8 cellular contexts compared by ENCODE assay signal in genomic region chr15:40382580-40383456, GRCh38. TPM values are rescaled to one million over a fixed set of nuclear protein-coding genes. Genes with fewer than 3 reads are reported as not detected.
A peak's percentile ranks its signal among the peaks of the same experiment; 100 is the strongest.
DNase-seq lines count a peak whose midpoint lies in the region; ATAC-seq and TF ChIP-seq lines count a peak whose summit lies in the region.

A gene with protein sequence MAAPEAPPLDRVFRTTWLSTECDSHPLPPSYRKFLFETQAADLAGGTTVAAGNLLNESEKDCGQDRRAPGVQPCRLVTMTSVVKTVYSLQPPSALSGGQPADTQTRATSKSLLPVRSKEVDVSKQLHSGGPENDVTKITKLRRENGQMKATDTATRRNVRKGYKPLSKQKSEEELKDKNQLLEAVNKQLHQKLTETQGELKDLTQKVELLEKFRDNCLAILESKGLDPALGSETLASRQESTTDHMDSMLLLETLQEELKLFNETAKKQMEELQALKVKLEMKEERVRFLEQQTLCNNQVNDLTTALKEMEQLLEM (plus strand): TSS chr15:40382721. CDS start chr15:40382836, 115 bp downstream.

- H3K4me3 Mint-ChIP-seq in CD14-positive monocyte, result peak within 1 kb of the TSS; percentile 93 to 95

- peaks cover 17% of the 10 kb centered on the region in 2 donors for H3K36me3 Mint-ChIP-seq in CD14-positive monocyte

- H3K9ac ChIP-seq in liver (ENCODE audit: low read depth in 1 of 2, low read length in 2 of 2), result peak within 1 kb of the TSS; percentile 56 to 86

- H3K36me3 ChIP-seq in liver (ENCODE audit: control insufficient read depth in 4 of 4, insufficient read depth in 3 of 4, low read depth in 1 of 4, low read length in 3 of 4), result peaks cover 0 to 9% (median 6%) of the 10 kb centered on the region in 4 donors

- peaks cover 6 to 23% (median 20%) of the 10 kb centered on the region in 4 donors for H3K4me1 ChIP-seq in liver (ENCODE audit: control insufficient read depth in 4 of 4, insufficient read depth in 4 of 4, low read length in 3 of 4)

- peaks cover 0 to 2% (median 0%) of the 10 kb centered on the region in 3 donors for H3K27me3 Mint-ChIP-seq in CD14-positive monocyte (ENCODE audit: low read depth in 3 of 3)

- no peaks in the 10 kb centered on the region for H3K9me3 Mint-ChIP-seq in CD14-positive monocyte

- peak in 1 of 2 donors; percentile 6 for TF ChIP-seq RAD21 in liver (IDR thresholded peaks at IDR 0.05)

- ATAC-seq in GM19397 (IDR thresholded peaks at IDR 0.05; ENCODE audit: unreplicated experiment) (peak; percentile 93), HG03565 (IDR thresholded peaks at IDR 0.05; ENCODE audit: unreplicated experiment) (peak; percentile 94)

- intact Hi-C loops in CD14-positive monocyte (cut with micrococcal nuclease), result no loop called here
- intact Hi-C loops in dorsolateral prefrontal cortex (cut with DNase I), result no loop called here

- H3K9me3 ChIP-seq in liver (ENCODE audit: control insufficient read depth in 4 of 4, low read length in 3 of 4), result no peaks in the 10 kb centered on the region

- H3K4me1 Mint-ChIP-seq in CD14-positive monocyte, result peaks cover 44% of the 10 kb centered on the region

- peak within 1 kb of the TSS in 27 of 59 donors; percentile 3 to 81 (median 46) for H3K27ac ChIP-seq in dorsolateral prefrontal cortex
- peak within 1 kb of the TSS; percentile 70 to 84 for H3K27ac ChIP-seq in liver (ENCODE audit: low read depth in 1 of 2, low read length in 2 of 2)

- peak within 1 kb of the TSS; percentile 59 to 98 (median 87) for H3K4me3 ChIP-seq in dorsolateral prefrontal cortex
- H3K4me3 ChIP-seq in liver (ENCODE audit: low read depth in 1 of 3, low read length in 3 of 3), result peak within 1 kb of the TSS; percentile 73 to 97 (median 77)

- TF ChIP-seq CTCF in CD14-positive monocyte (IDR thresholded peaks at IDR 0.05) (no peak), dorsolateral prefrontal cortex (IDR thresholded peaks at IDR 0.05 in 54 of 56, conservative IDR thresholded peaks at IDR 0.05 in 2 of 56; ENCODE audit: low read depth in 1 of 56, partially characterized antibody in 56 of 56) (peak in 31 of 56 donors; percentile 7 to 57 (median 33)), liver (IDR thresholded peaks at IDR 0.05; ENCODE audit: low read depth, low read length, missing input control) (no peak)

- DNase-seq in CD14-positive monocyte (ENCODE audit: low spot score) (peak; percentile 92), NCI-H774 (lab: John Stamatoyannopoulos, UW) (peak; percentile 89), dorsolateral prefrontal cortex (peak; percentile 80 to 95 (median 91))
- peak; percentile 85 to 96 for DNase-seq in activated CD4-positive, alpha-beta T cell treated with anti-CD3 and anti-CD28 coated beads, Interleukin-2, amount 50 U/mL, for 24 hours (ENCODE audit: low read depth in 1 of 2, low spot score in 1 of 2)
- DNase-seq in stimulated activated CD4-positive, alpha-beta T cell treated with anti-CD3 and anti-CD28 coated beads, Interleukin-4, amount 100 ng/mL, for 1 hour, result peak; percentile 91

- H3K27me3 ChIP-seq in dorsolateral prefrontal cortex, result no peaks in the 10 kb centered on the region
- H3K27me3 ChIP-seq in liver (ENCODE audit: control insufficient read depth in 4 of 4, insufficient read depth in 4 of 4, low read length in 3 of 4), result no peaks in the 10 kb centered on the region

- peak within 1 kb of the TSS; percentile 68 to 92 (median 85) for H3K27ac Mint-ChIP-seq in CD14-positive monocyte

- 2% methylated on average over 57 of the region's 57 CpGs for WGBS in liver

TF ChIP-seq in liver, 16 proteins besides CTCF, POLR2A, EP300 and RAD21:
- TF ChIP-seq FOXA2 (IDR thresholded peaks at IDR 0.05) (no peak), ATF3 (IDR thresholded peaks at IDR 0.05) (no peak), RXRA (IDR thresholded peaks at IDR 0.05) (peak; percentile 8 to 25), MAX (IDR thresholded peaks at IDR 0.05) (no peak), TAF1 (conservative IDR thresholded peaks at IDR 0.05) (peak; percentile 26), SP1 (IDR thresholded peaks at IDR 0.05) (peak; percentile 32), EGR1 (IDR thresholded peaks at IDR 0.05; ENCODE audit: low read depth in 2 of 2) (peak in 1 of 2 donors; percentile 10), YY1 (IDR thresholded peaks at IDR 0.05) (peak; percentile 100), HNF4G (IDR thresholded peaks at IDR 0.05) (no peak), FOXA1 (IDR thresholded peaks at IDR 0.05) (peak; percentile 17), GABPA (IDR thresholded peaks at IDR 0.05 in 1 of 2, conservative IDR thresholded peaks at IDR 0.05 in 1 of 2) (peak; percentile 99), REST (IDR thresholded peaks at IDR 0.05) (peak; percentile 14)
- TF ChIP-seq, protein P1, sequence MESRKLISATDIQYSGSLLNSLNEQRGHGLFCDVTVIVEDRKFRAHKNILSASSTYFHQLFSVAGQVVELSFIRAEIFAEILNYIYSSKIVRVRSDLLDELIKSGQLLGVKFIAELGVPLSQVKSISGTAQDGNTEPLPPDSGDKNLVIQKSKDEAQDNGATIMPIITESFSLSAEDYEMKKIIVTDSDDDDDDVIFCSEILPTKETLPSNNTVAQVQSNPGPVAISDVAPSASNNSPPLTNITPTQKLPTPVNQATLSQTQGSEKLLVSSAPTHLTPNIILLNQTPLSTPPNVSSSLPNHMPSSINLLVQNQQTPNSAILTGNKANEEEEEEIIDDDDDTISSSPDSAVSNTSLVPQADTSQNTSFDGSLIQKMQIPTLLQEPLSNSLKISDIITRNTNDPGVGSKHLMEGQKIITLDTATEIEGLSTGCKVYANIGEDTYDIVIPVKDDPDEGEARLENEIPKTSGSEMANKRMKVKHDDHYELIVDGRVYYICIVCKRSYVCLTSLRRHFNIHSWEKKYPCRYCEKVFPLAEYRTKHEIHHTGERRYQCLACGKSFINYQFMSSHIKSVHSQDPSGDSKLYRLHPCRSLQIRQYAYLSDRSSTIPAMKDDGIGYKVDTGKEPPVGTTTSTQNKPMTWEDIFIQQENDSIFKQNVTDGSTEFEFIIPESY (IDR thresholded peaks at IDR 0.05), result peak; percentile 28

RNA-seq across cellular contexts. Expression of the gene that starts here (rescaled TPM):
- 1 to 10 TPM; 5.4 to 7.9 TPM for polyA plus RNA-seq in CD14-positive monocyte
- 10 to 100 TPM; 11.7 to 44.5 (median 19.1) TPM for total RNA-seq in dorsolateral prefrontal cortex
- 10 to 100 TPM in 1 of 2 donors, 1 to 10 TPM in 1; 9.0 to 28.1 TPM for total RNA-seq in liver
- 1 to 10 TPM; 3.4 to 8.8 TPM for polyA plus RNA-seq in liver

Comparison
In these comparisons a context has a peak if more than half of its experiments do, and no peak if none do; other contexts are left out.
1. CTCF ChIP-seq: peak in dorsolateral prefrontal cortex (31 of 56); none in CD14-positive monocyte (single experiment) and liver (single experiment).
2. Peak in every context shown above with its lines, with median percentiles within 50 percentile points of each other: DNase-seq.